Comparison of ENCODE assay signal across 8 cellular contexts in genomic region chr11:64924910-64925284, GRCh38. TPM values are rescaled to one million over a fixed set of nuclear protein-coding genes. Genes with fewer than 3 reads are reported as not detected.
DNase-seq lines count a peak whose midpoint lies in the region; ATAC-seq and TF ChIP-seq lines count a peak whose summit lies in the region.

No MANE protein-coding gene starts in this region.

- intact Hi-C loops in CD14-positive monocyte (cut with micrococcal nuclease) = loop anchor here in 1 of 2 donors (1.0 kb wide), 1 partner anchor 88 kb away; no protein-coding TSS in a partner anchor

- H3K27me3 Mint-ChIP-seq in CD14-positive monocyte (ENCODE audit: low read depth in 3 of 3) = peaks cover 1 to 5% (median 3%) of the 10 kb centered on the region in 3 donors

- TF ChIP-seq CTCF in CD14-positive monocyte (IDR thresholded peaks at IDR 0.05) (no peak), right atrium auricular region (IDR thresholded peaks at IDR 0.05) (no peak)

- DNase-seq in CD14-positive monocyte (ENCODE audit: low spot score) (no peak), right atrium auricular region (ENCODE audit: low spot score) (no peak), GM19238 (ENCODE audit: insufficient read length, low spot score) (no peak)
- DNase-seq in activated naive CD4-positive, alpha-beta T cell treated with anti-CD3 and anti-CD28 coated beads, Interleukin-2, amount 50 U/mL, for 72 hours (ENCODE audit: low spot score in 2 of 2) = no peak
- no peak for DNase-seq in stimulated activated CD4-positive, alpha-beta T cell treated with anti-CD3 and anti-CD28 coated beads, Interleukin-1b, Interleukin-23, amount 100 ng/mL, for 48 hours

- H3K4me1 Mint-ChIP-seq in CD14-positive monocyte = peaks cover 16% of the 10 kb centered on the region

- no peaks in the 10 kb centered on the region for H3K9me3 Mint-ChIP-seq in CD14-positive monocyte
- no peaks in the 10 kb centered on the region for H3K9me3 Mint-ChIP-seq in activated naive CD4-positive, alpha-beta T cell treated with anti-CD3 and anti-CD28 coated beads, Interleukin-2, amount 50 U/mL, for 72 hours

- H3K36me3 ChIP-seq in right atrium auricular region (peaks cover 30% of the 10 kb centered on the region), skeletal muscle tissue (ENCODE audit: control insufficient read depth in 3 of 3, insufficient read depth in 3 of 3, low read length in 3 of 3) (peaks cover 19 to 26% (median 24%) of the 10 kb centered on the region in 3 donors)

- H3K4me1 ChIP-seq in right atrium auricular region = peaks cover 0 to 26% of the 10 kb centered on the region in 2 donors
- H3K4me1 ChIP-seq in skeletal muscle tissue (ENCODE audit: control insufficient read depth in 3 of 3, insufficient read depth in 3 of 3, low read length in 3 of 3) = peaks cover 25 to 27% (median 27%) of the 10 kb centered on the region in 3 donors

- H3K27me3 ChIP-seq in right atrium auricular region (no peaks in the 10 kb centered on the region), skeletal muscle tissue (ENCODE audit: control insufficient read depth in 3 of 3, insufficient read depth in 3 of 3, low read length in 3 of 3) (no peaks in the 10 kb centered on the region)

- H3K9me3 ChIP-seq in right atrium auricular region (no peaks in the 10 kb centered on the region), skeletal muscle tissue (ENCODE audit: control insufficient read depth in 3 of 3, low read length in 3 of 3) (no peaks in the 10 kb centered on the region)

- peak overlapping the region; percentile 90 to 98 for H3K4me3 Mint-ChIP-seq in CD14-positive monocyte

- H3K27ac Mint-ChIP-seq in CD14-positive monocyte = peak overlapping the region; percentile 19 to 90 (median 69)
- H3K27ac Mint-ChIP-seq in activated naive CD4-positive, alpha-beta T cell treated with anti-CD3 and anti-CD28 coated beads, Interleukin-2, amount 50 U/mL, for 72 hours = peak overlapping the region; percentile 70 to 75

- ATAC-seq in HG03064 (IDR thresholded peaks at IDR 0.05; ENCODE audit: low read depth, unreplicated experiment) (peak; percentile 16), HG03135 (IDR thresholded peaks at IDR 0.05; ENCODE audit: unreplicated experiment) (no peak)
- peak in 1 of 2 donors; percentile 49 for ATAC-seq in activated naive CD4-positive, alpha-beta T cell treated with anti-CD3 and anti-CD28 coated beads, Interleukin-2, amount 50 U/mL, for 72 hours

- H3K27ac ChIP-seq in right atrium auricular region = peak overlapping the region; percentile 97 to 98
- H3K27ac ChIP-seq in skeletal muscle tissue (ENCODE audit: low read depth, low read length) = peak overlapping the region; percentile 98

- peaks cover 31 to 33% of the 10 kb centered on the region in 2 donors for H3K36me3 Mint-ChIP-seq in CD14-positive monocyte
- no peaks in the 10 kb centered on the region for H3K36me3 Mint-ChIP-seq in activated naive CD4-positive, alpha-beta T cell treated with anti-CD3 and anti-CD28 coated beads, Interleukin-2, amount 50 U/mL, for 72 hours

- H3K4me3 ChIP-seq in right atrium auricular region (peak overlapping the region; percentile 95 to 96), skeletal muscle tissue (ENCODE audit: low read length in 3 of 3) (peak overlapping the region; percentile 85 to 98 (median 88))

- peak overlapping the region; percentile 91 to 99 (median 92) for H3K9ac ChIP-seq in skeletal muscle tissue (ENCODE audit: low read depth in 1 of 3, low read length in 3 of 3)

RNA-seq across cellular contexts. Expression of gene PPP2R5B, which starts 0.4 kb away (rescaled TPM):
- polyA plus RNA-seq in CD14-positive monocyte = 1 to 10 TPM; 9.0 to 9.4 TPM
- 10 to 100 TPM in 1 of 2 donors, 1 to 10 TPM in 1; 2.8 to 29.9 TPM for total RNA-seq in activated naive CD4-positive, alpha-beta T cell treated with anti-CD3 and anti-CD28 coated beads, Interleukin-2, amount 50 U/mL, for 72 hours
- 10 to 100 TPM; 21.5 to 23.0 TPM for total RNA-seq in right atrium auricular region
- 6.3 TPM for total RNA-seq in skeletal muscle tissue

RNA-seq across cellular contexts. Expression of gene ATG2A, which starts 7.9 kb away (rescaled TPM):
- polyA plus RNA-seq in CD14-positive monocyte = 1 to 10 TPM; 2.6 to 4.0 TPM
- total RNA-seq in activated naive CD4-positive, alpha-beta T cell treated with anti-CD3 and anti-CD28 coated beads, Interleukin-2, amount 50 U/mL, for 72 hours = 10 to 100 TPM; 21.2 to 26.8 TPM
- 10 to 100 TPM; 16.0 to 24.1 TPM for total RNA-seq in right atrium auricular region
- total RNA-seq in skeletal muscle tissue = 3.1 TPM

RNA-seq across cellular contexts. Expression of gene GPHA2, which starts 10.8 kb away (rescaled TPM):
- polyA plus RNA-seq in CD14-positive monocyte = not detected
- total RNA-seq in activated naive CD4-positive, alpha-beta T cell treated with anti-CD3 and anti-CD28 coated beads, Interleukin-2, amount 50 U/mL, for 72 hours = not detected
- not detected for total RNA-seq in right atrium auricular region
- not detected for total RNA-seq in skeletal muscle tissue

RNA-seq across cellular contexts. Expression of gene EHD1, which starts 46.5 kb away (rescaled TPM):
- 10 to 100 TPM; 30.3 to 48.4 TPM for polyA plus RNA-seq in CD14-positive monocyte
- 100 to 1,000 TPM in 1 of 2 donors, 10 to 100 TPM in 1; 93.1 to 123 TPM for total RNA-seq in activated naive CD4-positive, alpha-beta T cell treated with anti-CD3 and anti-CD28 coated beads, Interleukin-2, amount 50 U/mL, for 72 hours
- total RNA-seq in right atrium auricular region = 10 to 100 TPM; 29.5 to 34.1 TPM
- total RNA-seq in skeletal muscle tissue = 28.2 TPM

RNA-seq across cellular contexts. Expression of gene MAJIN, which starts 47.0 kb away (rescaled TPM):
- not detected for polyA plus RNA-seq in CD14-positive monocyte
- under 1 TPM in 1 of 2 donors, not detected in 1; 0.45 TPM for total RNA-seq in activated naive CD4-positive, alpha-beta T cell treated with anti-CD3 and anti-CD28 coated beads, Interleukin-2, amount 50 U/mL, for 72 hours
- not detected for total RNA-seq in right atrium auricular region
- total RNA-seq in skeletal muscle tissue = not detected
